8 cellular contexts compared by ENCODE assay signal in the genomic region with DNA sequence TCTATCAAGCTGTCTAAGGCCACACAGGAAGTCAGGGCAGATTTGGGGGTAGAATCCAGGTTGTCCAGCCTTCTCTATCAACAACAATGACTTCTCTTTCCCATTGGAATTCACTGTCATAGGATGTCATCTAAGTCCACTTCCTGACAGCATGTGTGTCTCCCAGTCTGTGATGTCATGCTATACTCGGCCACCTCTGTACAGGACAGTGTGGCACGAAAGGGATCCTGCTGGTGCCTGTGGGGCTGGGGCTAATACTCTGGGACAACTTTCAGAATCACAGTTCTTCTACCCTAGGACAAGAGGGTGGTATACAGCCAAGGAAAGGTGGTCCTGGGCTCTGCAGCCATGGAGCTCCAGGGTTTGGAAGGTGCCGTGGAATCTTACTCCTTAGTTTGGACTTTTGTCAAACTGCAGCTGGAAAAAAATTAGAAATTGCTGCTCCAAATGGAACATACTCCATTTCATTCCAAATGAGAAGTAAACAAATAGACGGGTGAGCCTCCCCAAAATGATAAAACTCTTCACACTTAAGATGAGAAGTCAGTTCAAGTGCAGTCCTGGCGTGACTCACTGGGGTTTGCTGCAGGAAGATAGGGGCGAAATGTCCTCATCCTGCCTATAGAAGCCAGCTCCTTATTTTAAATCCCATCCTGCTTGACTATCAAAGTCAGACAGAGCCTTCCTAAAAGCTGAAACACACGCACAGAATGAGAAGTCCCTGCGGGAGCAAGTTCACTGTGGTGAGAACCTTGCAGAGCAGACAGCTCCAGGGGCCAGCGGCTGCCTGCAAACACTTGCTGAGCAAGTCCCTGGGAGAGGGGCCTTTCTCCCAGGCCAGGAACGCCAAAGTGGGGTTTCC.
DNase-seq lines count a peak whose midpoint lies in the region; ATAC-seq and TF ChIP-seq lines count a peak whose summit lies in the region.
"Not testable (repeated sequence)": the region's sequence is repeated elsewhere in the genome, so short reads cannot be mapped to it uniquely, and the experiment has no call there.

No MANE protein-coding gene starts in this region.

- CTCF ChIA-PET in Panc1 (lab: Charles Lee), result not testable (repeated sequence)

- not testable (repeated sequence) for H3K9me3 ChIP-seq in Panc1 (ENCODE audit: control insufficient read depth, insufficient read depth, low read depth, low read length); upper lobe of left lung

- in situ Hi-C loops in Panc1 (cut with HindIII; ENCODE audit: low pct_unique_long_range_greater_than_20kb, low sequenced_read_pairs), result not testable (repeated sequence)

- not testable (repeated sequence) for TF ChIP-seq CTCF in Panc1 (IDR thresholded peaks at IDR 0.05); omental fat pad (IDR thresholded peaks at IDR 0.05); upper lobe of left lung (IDR thresholded peaks at IDR 0.05)

- peak; percentile 42 for TF ChIP-seq POLR2A in erythroblast (IDR thresholded peaks at IDR 0.05; ENCODE audit: low read length)
- TF ChIP-seq POLR2A in upper lobe of left lung (IDR thresholded peaks at IDR 0.05), result not testable (repeated sequence)

- intact Hi-C loops in Panc1 (cut with micrococcal nuclease; ENCODE audit: unreplicated experiment); Right ventricle myocardium inferior (cut with DNase I): not testable (repeated sequence)

- not testable (repeated sequence) for TF ChIP-seq EP300 in upper lobe of left lung (IDR thresholded peaks at IDR 0.05)

- H3K27ac ChIP-seq in Panc1 (ENCODE audit: low read length); upper lobe of left lung: not testable (repeated sequence)

- not testable (repeated sequence) for BruUV-seq in Panc1 (replicated peaks; lab: Mats Ljungman, UMichigan)

- H3K4me1 ChIP-seq in Panc1 (ENCODE audit: control insufficient read depth, insufficient read depth, low read length); upper lobe of left lung: not testable (repeated sequence)

- POLR2A ChIA-PET in Panc1 (lab: Charles Lee), result not testable (repeated sequence)

- WGBS in upper lobe of left lung, 2 donors, result no CpG with 5 or more reads among the region's 10 CpGs

- peak; percentile 12 for DNase-seq in EL
- DNase-seq in Panc1 (ENCODE audit: low read depth, low spot score); erythroblast (lab: John Stamatoyannopoulos, UW); Right ventricle myocardium inferior (ENCODE audit: missing footprints); omental fat pad (ENCODE audit: low spot score); upper lobe of left lung: not testable (repeated sequence)
- DNase-seq in astrocyte of the hippocampus (ENCODE audit: low read depth, low spot score), result peak; percentile 28
- peak; percentile 50 for DNase-seq in islet precursor cell

- H3K36me3 ChIP-seq in Panc1 (ENCODE audit: control insufficient read depth, insufficient read depth, low read length); upper lobe of left lung: not testable (repeated sequence)

- peak; percentile 78 for ATAC-seq in Panc1
- peak; percentile 6 for ATAC-seq in Right ventricle myocardium inferior
- peak; percentile 76 for ATAC-seq in omental fat pad (ENCODE audit: low FRiP score)
- peak; percentile 15 to 64 for ATAC-seq in upper lobe of left lung (ENCODE audit: low FRiP score in 2 of 2)

- not testable (repeated sequence) for H3K4me3 ChIP-seq in Panc1 (ENCODE audit: low read depth in 2 of 2, low read length in 2 of 2); upper lobe of left lung

- not testable (repeated sequence) for H3K27me3 ChIP-seq in Panc1 (ENCODE audit: control insufficient read depth, insufficient read depth, low read length); upper lobe of left lung

Comparison
In these comparisons a context has a peak if more than half of its experiments do, and no peak if none do; other contexts are left out.
1. ATAC-seq: peak in every context shown above with its lines; median percentile 78 in Panc1; 76 in omental fat pad; 40 in upper lobe of left lung; 6 in Right ventricle myocardium inferior.